ENCODE assay signal across 20 cellular contexts in genomic region chr11:47969401-47969800, GRCh38.
"Had no signal": no experiment of that assay in that cellular context is flagged by ENCODE, and none has a peak within 500 bp of the region (broad histone marks: within the 10 kb centered on the region; RNA-seq: fewer than 3 reads in every experiment).

No MANE protein-coding gene starts in this region.

- H3K27me3 Mint-ChIP-seq: activated CD4-positive, alpha-beta memory T cell treated with anti-CD3 and anti-CD28 coated beads, Interleukin-2, amount 10 ng/mL, durations not matched to agents 7 days and 5 days; activated CD4-positive, alpha-beta T cell treated with anti-CD3 and anti-CD28 coated beads, Interleukin-2, amount 10 ng/mL, durations not matched to agents 7 days and 5 days; central memory CD8-positive, alpha-beta T cell; dendritic cell treated with granulocyte-macrophage colony-stimulating factor and Interleukin-4, amounts not matched to agents 40 ng/mL and 50 ng/mL, for 4 days; naive B cell had no signal

- H3K27ac Mint-ChIP-seq: activated CD4-positive, alpha-beta memory T cell treated with anti-CD3 and anti-CD28 coated beads, Interleukin-2, amount 10 ng/mL, durations not matched to agents 7 days and 5 days; activated CD4-positive, alpha-beta T cell treated with anti-CD3 and anti-CD28 coated beads, Interleukin-2, amount 10 ng/mL, durations not matched to agents 7 days and 5 days; activated T-helper 2 cell treated with anti-CD3 and anti-CD28 coated beads, Interferon-gamma antibody, Interleukin-2, Interleukin-4, amounts not matched to agents 10 μg/mL and 5 μg/mL and 100 μg/mL, durations not matched to agents 14 hours and 24 hours and 36 hours; dendritic cell treated with granulocyte-macrophage colony-stimulating factor and Interleukin-4, amounts not matched to agents 40 ng/mL and 50 ng/mL, for 4 days; mesothelial cell of epicardium; naive B cell had no signal

- H3K9me3 Mint-ChIP-seq: activated CD4-positive, alpha-beta memory T cell treated with anti-CD3 and anti-CD28 coated beads, Interleukin-2, amount 10 ng/mL, durations not matched to agents 7 days and 5 days; activated CD4-positive, alpha-beta T cell treated with anti-CD3 and anti-CD28 coated beads, Interleukin-2, amount 10 ng/mL, durations not matched to agents 7 days and 5 days; activated naive CD4-positive, alpha-beta T cell treated with anti-CD3 and anti-CD28 coated beads, Interleukin-2, amount 50 U/mL, for 72 hours; activated T-helper 2 cell treated with anti-CD3 and anti-CD28 coated beads, Interferon-gamma antibody, Interleukin-2, Interleukin-4, amounts not matched to agents 10 μg/mL and 5 μg/mL and 100 μg/mL, durations not matched to agents 14 hours and 24 hours and 36 hours; central memory CD8-positive, alpha-beta T cell; dendritic cell treated with granulocyte-macrophage colony-stimulating factor and Interleukin-4, amounts not matched to agents 40 ng/mL and 50 ng/mL, for 4 days; mesothelial cell of epicardium; naive B cell had no signal

- H3K36me3 Mint-ChIP-seq: activated naive CD4-positive, alpha-beta T cell treated with anti-CD3 and anti-CD28 coated beads, Interleukin-2, amount 50 U/mL, for 72 hours; mesothelial cell of epicardium; naive B cell had no signal

- ATAC-seq: activated naive CD4-positive, alpha-beta T cell treated with anti-CD3 and anti-CD28 coated beads, Interleukin-2, amount 50 U/mL, for 72 hours; left colon had no signal

- H3K4me3 Mint-ChIP-seq: activated CD4-positive, alpha-beta memory T cell treated with anti-CD3 and anti-CD28 coated beads, Interleukin-2, amount 10 ng/mL, durations not matched to agents 7 days and 5 days; activated CD4-positive, alpha-beta T cell treated with anti-CD3 and anti-CD28 coated beads, Interleukin-2, amount 10 ng/mL, durations not matched to agents 7 days and 5 days; central memory CD8-positive, alpha-beta T cell; dendritic cell treated with granulocyte-macrophage colony-stimulating factor and Interleukin-4, amounts not matched to agents 40 ng/mL and 50 ng/mL, for 4 days; mesothelial cell of epicardium; naive B cell had no signal

- DNase-seq: activated CD4-positive, alpha-beta memory T cell treated with anti-CD3 and anti-CD28 coated beads, Interleukin-2, amount 10 ng/mL, durations not matched to agents 7 days and 5 days; activated CD4-positive, alpha-beta T cell treated with anti-CD3 and anti-CD28 coated beads for 1 hour; activated CD4-positive, alpha-beta T cell treated with anti-CD3 and anti-CD28 coated beads, Interleukin-2, amount 10 ng/mL, durations not matched to agents 7 days and 5 days; activated T-cell treated with anti-CD3 and anti-CD28 coated beads, Interleukin-2, amount 50 U/mL, for 48 hours; anterior cingulate cortex; esophagus squamous epithelium; glutamatergic neuron; islet precursor cell; left colon; mammary epithelial cell; naive B cell; stimulated activated CD4-positive, alpha-beta T cell treated with anti-CD3 and anti-CD28 coated beads, Interleukin-15, amount 100 ng/mL, for 24 hours; stimulated activated CD4-positive, alpha-beta T cell treated with anti-CD3 and anti-CD28 coated beads, Interleukin-2, amount 100 ng/mL, for 24 hours; stimulated activated naive CD4-positive, alpha-beta T cell; T-helper 9 cell had no signal
